1 cellular context compared by ENCODE assay signal in genomic region chr6:107045733-107046312, GRCh38.
TF ChIP-seq lines count a peak whose summit lies in the region.

No MANE protein-coding gene starts in this region.

TF ChIP-seq in WTC11, 78 proteins besides CTCF, POLR2A, EP300 and RAD21 (continued from another document):
- TF ChIP-seq AR (CRISPR knock-in tag; IDR thresholded peaks at IDR 0.05) (no peak), RORB (CRISPR knock-in tag; IDR thresholded peaks at IDR 0.05) (no peak), NR1H2 (CRISPR knock-in tag; IDR thresholded peaks at IDR 0.05) (no peak), OVOL2 (CRISPR knock-in tag; IDR thresholded peaks at IDR 0.05; ENCODE audit: borderline replicate concordance) (no peak), ZBTB21 (CRISPR knock-in tag; IDR thresholded peaks at IDR 0.05; ENCODE audit: borderline replicate concordance) (no peak), HMGA2 (CRISPR knock-in tag; IDR thresholded peaks at IDR 0.05) (no peak), MAX (CRISPR knock-in tag; IDR thresholded peaks at IDR 0.05) (no peak), SP1 (CRISPR knock-in tag; conservative IDR thresholded peaks at IDR 0.05) (no peak), E2F5 (CRISPR knock-in tag; IDR thresholded peaks at IDR 0.05) (no peak)
- TF ChIP-seq, protein P1, sequence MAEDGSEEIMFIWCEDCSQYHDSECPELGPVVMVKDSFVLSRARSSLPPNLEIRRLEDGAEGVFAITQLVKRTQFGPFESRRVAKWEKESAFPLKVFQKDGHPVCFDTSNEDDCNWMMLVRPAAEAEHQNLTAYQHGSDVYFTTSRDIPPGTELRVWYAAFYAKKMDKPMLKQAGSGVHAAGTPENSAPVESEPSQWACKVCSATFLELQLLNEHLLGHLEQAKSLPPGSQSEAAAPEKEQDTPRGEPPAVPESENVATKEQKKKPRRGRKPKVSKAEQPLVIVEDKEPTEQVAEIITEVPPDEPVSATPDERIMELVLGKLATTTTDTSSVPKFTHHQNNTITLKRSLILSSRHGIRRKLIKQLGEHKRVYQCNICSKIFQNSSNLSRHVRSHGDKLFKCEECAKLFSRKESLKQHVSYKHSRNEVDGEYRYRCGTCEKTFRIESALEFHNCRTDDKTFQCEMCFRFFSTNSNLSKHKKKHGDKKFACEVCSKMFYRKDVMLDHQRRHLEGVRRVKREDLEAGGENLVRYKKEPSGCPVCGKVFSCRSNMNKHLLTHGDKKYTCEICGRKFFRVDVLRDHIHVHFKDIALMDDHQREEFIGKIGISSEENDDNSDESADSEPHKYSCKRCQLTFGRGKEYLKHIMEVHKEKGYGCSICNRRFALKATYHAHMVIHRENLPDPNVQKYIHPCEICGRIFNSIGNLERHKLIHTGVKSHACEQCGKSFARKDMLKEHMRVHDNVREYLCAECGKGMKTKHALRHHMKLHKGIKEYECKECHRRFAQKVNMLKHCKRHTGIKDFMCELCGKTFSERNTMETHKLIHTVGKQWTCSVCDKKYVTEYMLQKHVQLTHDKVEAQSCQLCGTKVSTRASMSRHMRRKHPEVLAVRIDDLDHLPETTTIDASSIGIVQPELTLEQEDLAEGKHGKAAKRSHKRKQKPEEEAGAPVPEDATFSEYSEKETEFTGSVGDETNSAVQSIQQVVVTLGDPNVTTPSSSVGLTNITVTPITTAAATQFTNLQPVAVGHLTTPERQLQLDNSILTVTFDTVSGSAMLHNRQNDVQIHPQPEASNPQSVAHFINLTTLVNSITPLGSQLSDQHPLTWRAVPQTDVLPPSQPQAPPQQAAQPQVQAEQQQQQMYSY (CRISPR knock-in tag; IDR thresholded peaks at IDR 0.05), result no peak
- TF ChIP-seq, protein P2, sequence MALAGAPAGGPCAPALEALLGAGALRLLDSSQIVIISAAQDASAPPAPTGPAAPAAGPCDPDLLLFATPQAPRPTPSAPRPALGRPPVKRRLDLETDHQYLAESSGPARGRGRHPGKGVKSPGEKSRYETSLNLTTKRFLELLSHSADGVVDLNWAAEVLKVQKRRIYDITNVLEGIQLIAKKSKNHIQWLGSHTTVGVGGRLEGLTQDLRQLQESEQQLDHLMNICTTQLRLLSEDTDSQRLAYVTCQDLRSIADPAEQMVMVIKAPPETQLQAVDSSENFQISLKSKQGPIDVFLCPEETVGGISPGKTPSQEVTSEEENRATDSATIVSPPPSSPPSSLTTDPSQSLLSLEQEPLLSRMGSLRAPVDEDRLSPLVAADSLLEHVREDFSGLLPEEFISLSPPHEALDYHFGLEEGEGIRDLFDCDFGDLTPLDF (CRISPR knock-in tag; IDR thresholded peaks at IDR 0.05), result no peak
TF ChIP-seq in WTC11: peak in this region for 0.
